8 cellular contexts compared by ENCODE assay signal in genomic region chr13:25286308-25286968, GRCh38.
DNase-seq lines count a peak whose midpoint lies in the region; ATAC-seq and TF ChIP-seq lines count a peak whose summit lies in the region.

No MANE protein-coding gene starts in this region.

- no peak for TF ChIP-seq CTCF in cardiac fibroblast (IDR thresholded peaks at IDR 0.05; ENCODE audit: low read depth, low read length)

- DNase-seq in Ammon's horn (ENCODE audit: low spot score) (peak; percentile 60), SK-N-MC (ENCODE audit: low read depth, low spot score) (no peak), cardiac fibroblast (ENCODE audit: low read depth in 2 of 2) (peak; percentile 52 to 63), iPS-NIHi7 (ENCODE audit: extremely low spot score) (peak; percentile 16), NCI-H1417 treated with DMSO at 0.1 percent for 48 hours (lab: John Stamatoyannopoulos, UW) (no peak)

- H3K9ac ChIP-seq in SK-N-MC (ENCODE audit: insufficient read length): peak overlapping the region; percentile 94

- H3K9me3 ChIP-seq in SK-N-MC (ENCODE audit: low read depth, low read length): no peaks in the 10 kb centered on the region

- H3K36me3 ChIP-seq in SK-N-MC (ENCODE audit: insufficient read depth, low read length): no peaks in the 10 kb centered on the region

- ATAC-seq in GM18511 (IDR thresholded peaks at IDR 0.05; ENCODE audit: unreplicated experiment) (peak; percentile 44), HG03520 (IDR thresholded peaks at IDR 0.05; ENCODE audit: unreplicated experiment) (peak; percentile 30)

- H3K27ac ChIP-seq in SK-N-MC (peak overlapping the region; percentile 62), skin epidermis (peak overlapping the region; percentile 82 to 99 (median 92))

- H3K4me3 ChIP-seq in SK-N-MC (peak overlapping the region; percentile 93), cardiac fibroblast (replicated peaks in 1 of 2; ENCODE audit: low read depth in 2 of 2, low read length in 2 of 2) (peak overlapping the region; percentile 68 to 94), skin epidermis (peak overlapping the region; percentile 81 to 98 (median 94))

Comparison
In these comparisons a context has a peak if more than half of its experiments do, and no peak if none do; other contexts are left out.
1. DNase-seq: peak in Ammon's horn (single experiment), cardiac fibroblast (2 of 2) and iPS-NIHi7 (single experiment); none in SK-N-MC (single experiment) and NCI-H1417 treated with DMSO at 0.1 percent for 48 hours (single experiment).
2. Peak in every context shown above with its lines, with median percentiles within 50 percentile points of each other: H3K4me3 ChIP-seq.